9 cellular contexts compared by ENCODE assay signal in the genomic region with DNA sequence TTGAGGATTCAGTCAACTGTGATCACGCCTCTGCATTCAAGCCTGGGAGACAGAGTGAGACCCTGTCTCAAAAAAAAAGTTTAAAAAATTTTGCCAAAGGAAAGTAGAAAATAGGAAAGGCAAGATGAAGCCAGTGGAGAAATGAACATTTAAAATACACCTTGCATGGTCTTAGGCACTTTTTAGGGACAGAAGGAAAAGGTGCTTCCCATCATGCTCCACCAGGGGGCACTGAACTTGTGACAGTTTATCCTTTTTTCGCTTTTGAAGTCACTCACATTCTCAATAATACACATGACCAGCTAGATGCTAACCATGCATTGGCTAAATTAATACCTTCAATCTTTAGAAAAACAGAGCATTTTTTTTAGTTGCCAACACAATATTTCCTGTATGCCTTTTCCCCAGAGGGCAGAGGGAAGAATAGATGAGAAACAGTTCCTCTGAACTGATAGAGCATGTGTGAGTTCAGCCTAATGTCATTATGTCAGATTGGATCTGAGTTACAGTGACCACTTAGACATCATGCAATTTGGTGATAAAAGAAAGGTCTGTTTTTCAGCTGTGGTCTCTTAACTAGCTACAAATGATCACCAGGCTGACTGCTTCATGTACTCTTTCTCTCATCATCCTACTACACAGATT.
A peak's percentile ranks its signal among the peaks of the same experiment; 100 is the strongest.
DNase-seq lines count a peak whose midpoint lies in the region; ATAC-seq, FAIRE-seq and TF ChIP-seq lines count a peak whose summit lies in the region.
"Had no signal": no experiment of that assay in that cellular context is flagged by ENCODE, and none has a peak within 500 bp of the region (broad histone marks: within the 10 kb centered on the region; RNA-seq: fewer than 3 reads in every experiment).

No MANE protein-coding gene starts in this region.

- peak; percentile 68 for DNase-seq in EH (ENCODE audit: low read depth)
- DNase-seq in SK-MEL-5 (ENCODE audit: low read depth, low spot score) = peak; percentile 64
- peak; percentile 79 for DNase-seq in adipocyte (ENCODE audit: low read depth)
- DNase-seq in iris pigment epithelial cell (ENCODE audit: low read depth) = peak; percentile 47
- DNase-seq in stimulated activated CD4-positive, alpha-beta T cell treated with anti-CD3 and anti-CD28 coated beads, Interleukin-4, amount 100 ng/mL, for 1 hour = peak; percentile 43
- no peak for DNase-seq in GM12892 (ENCODE audit: insufficient read length)

- no peak overlapping the region for H3K9ac ChIP-seq in adipocyte (ENCODE audit: low read length)

- no peak for TF ChIP-seq POLR2A in GM12892 (IDR thresholded peaks at IDR 0.05; ENCODE audit: low read depth, low read length)

- no peaks in the 10 kb centered on the region for H3K27me3 ChIP-seq in adipocyte (replicated peaks; ENCODE audit: control insufficient read depth, insufficient read depth, low read length)

- in situ Hi-C loops in SK-MEL-5 (cut with HindIII; ENCODE audit: low pct_unique_long_range_greater_than_20kb, low sequenced_read_pairs) = no loop called here

- no peak for FAIRE-seq in GM12892 (lab: Jason Lieb, UNC)

- H3K4me3 ChIP-seq in adipocyte (ENCODE audit: low read length) = no peak overlapping the region

- ATAC-seq in HG03280 (IDR thresholded peaks at IDR 0.05; ENCODE audit: unreplicated experiment) (peak; percentile 68), GM21381 (IDR thresholded peaks at IDR 0.05; ENCODE audit: unreplicated experiment) (no peak)
- ATAC-seq: activated naive CD4-positive, alpha-beta T cell treated with anti-CD3 and anti-CD28 coated beads, Interleukin-2, amount 50 U/mL, for 72 hours had no signal

- H3K36me3 ChIP-seq in adipocyte (ENCODE audit: control insufficient read depth, insufficient read depth, low read length, severe bottlenecking) = no peaks in the 10 kb centered on the region

- H3K4me1 ChIP-seq in adipocyte (ENCODE audit: control insufficient read depth, insufficient read depth, low read length) = no peaks in the 10 kb centered on the region

- H3K9me3 ChIP-seq in adipocyte (ENCODE audit: control insufficient read depth, low read length) = peaks cover 10% of the 10 kb centered on the region
